In genomic region chr11:125112235-125112604, GRCh38 we compare ENCODE assay signal across 9 cellular contexts. TPM values are rescaled to one million over a fixed set of nuclear protein-coding genes. Genes with fewer than 3 reads are reported as not detected.
A peak's percentile ranks its signal among the peaks of the same experiment; 100 is the strongest.
DNase-seq lines count a peak whose midpoint lies in the region; ATAC-seq, FAIRE-seq and TF ChIP-seq lines count a peak whose summit lies in the region.
"Had no signal": no experiment of that assay in that cellular context is flagged by ENCODE, and none has a peak within 500 bp of the region (broad histone marks: within the 10 kb centered on the region; RNA-seq: fewer than 3 reads in every experiment).

No MANE protein-coding gene starts in this region.

- no peaks in the 10 kb centered on the region for H4K20me1 ChIP-seq in BLaER1
- H4K20me1 ChIP-seq in Loucy (ENCODE audit: insufficient read depth, low read length, poor library complexity, severe bottlenecking) = no peaks in the 10 kb centered on the region

- H3K9me3 ChIP-seq in BLaER1 (0 out of 2 replicates have a peak, but pooled peaks cover 4% of the 10 kb centered on the region), Loucy (ENCODE audit: insufficient read depth, low read depth, low read length) (no peaks in the 10 kb centered on the region)

- peaks cover 18% of the 10 kb centered on the region for H3K36me3 Mint-ChIP-seq in nephron progenitor cell (ENCODE audit: low read depth)

- no peaks in the 10 kb centered on the region for H3K9me2 ChIP-seq in Loucy (replicated peaks; ENCODE audit: low read depth, low read length)

- no peak for ATAC-seq in HG02763 (IDR thresholded peaks at IDR 0.05; ENCODE audit: unreplicated experiment)

- peak overlapping the region; percentile 56 for H3K27ac Mint-ChIP-seq in nephron progenitor cell

- H3K9ac ChIP-seq in BLaER1 = no peak overlapping the region
- H3K9ac ChIP-seq in Loucy (ENCODE audit: low read depth, low read length, poor library complexity, severe bottlenecking) = peak overlapping the region; percentile 38

- peak overlapping the region; percentile 92 for H3K4me3 ChIP-seq in BLaER1
- peak overlapping the region; percentile 97 for H3K4me3 ChIP-seq in Loucy (ENCODE audit: low read length, poor library complexity, severe bottlenecking)
- H3K4me3 ChIP-seq in coronary artery = peak overlapping the region; percentile 97

- TF ChIP-seq CTCF in Loucy (conservative IDR thresholded peaks at IDR 0.05; ENCODE audit: low read length) (no peak), coronary artery (IDR thresholded peaks at IDR 0.05) (no peak), nephron progenitor cell (IDR thresholded peaks at IDR 0.05) (no peak)

- peaks cover 18% of the 10 kb centered on the region for H3K79me2 ChIP-seq in Loucy (ENCODE audit: insufficient read depth, low read length)

- H3K27me3 Mint-ChIP-seq in nephron progenitor cell (ENCODE audit: low read depth, poor library complexity) = peaks cover 23% of the 10 kb centered on the region

- DNase-seq in coronary artery (ENCODE audit: low spot score) (no peak), nephron progenitor cell (no peak), GM19239 (ENCODE audit: insufficient read length, low spot score) (no peak), H4 (ENCODE audit: low spot score) (no peak), NCI-H146 (lab: John Stamatoyannopoulos, UW) (no peak)

- no peak overlapping the region for H3K27ac ChIP-seq in BLaER1
- H3K27ac ChIP-seq in coronary artery = peak overlapping the region; percentile 55 to 62

- no peaks in the 10 kb centered on the region for H3F3A ChIP-seq in Loucy (ENCODE audit: low read depth)

- peak overlapping the region; percentile 97 for H3K4me3 Mint-ChIP-seq in nephron progenitor cell

- H3K27me3 ChIP-seq in BLaER1 (no peaks in the 10 kb centered on the region), Loucy (ENCODE audit: insufficient read depth, low read length, poor library complexity, severe bottlenecking) (peaks cover 44% of the 10 kb centered on the region)

- peaks cover 27% of the 10 kb centered on the region for H3K4me1 Mint-ChIP-seq in nephron progenitor cell

- H3K4me2 ChIP-seq in BLaER1 (peak overlapping the region; percentile 76), Loucy (ENCODE audit: low read depth, low read length, poor library complexity, severe bottlenecking) (peak overlapping the region; percentile 77)

- FAIRE-seq in GM19239 (lab: Jason Lieb, UNC) = no peak

- H3K36me3 ChIP-seq in BLaER1 = no peaks in the 10 kb centered on the region
- no peaks in the 10 kb centered on the region for H3K36me3 ChIP-seq in Loucy (ENCODE audit: insufficient read depth, low read length)

- peaks cover 32% of the 10 kb centered on the region for H3K9me3 Mint-ChIP-seq in nephron progenitor cell

- peaks cover 16% of the 10 kb centered on the region for H3K4me1 ChIP-seq in BLaER1
- peaks cover 19% of the 10 kb centered on the region for H3K4me1 ChIP-seq in Loucy (ENCODE audit: insufficient read depth, low read length, poor library complexity, severe bottlenecking)

- peak overlapping the region; percentile 95 for H2AFZ ChIP-seq in Loucy (ENCODE audit: low read length)

RNA-seq across cellular contexts. Expression of gene TMEM218, which starts 0.8 kb away (rescaled TPM):
- 34.3 and 38.1 TPM in 2 replicates for total RNA-seq in H4 (2014; rRNA removed; shearing (Covaris generic))

RNA-seq across cellular contexts. Expression of gene SLC37A2, which starts 49.1 kb away (rescaled TPM):
- 0.80 and 0.95 TPM in 2 replicates for total RNA-seq in H4 (2014; rRNA removed; shearing (Covaris generic))

RNA-seq across cellular contexts. Expression of gene PKNOX2, which starts 52.3 kb away (rescaled TPM):
- total RNA-seq in H4 (2014; rRNA removed; shearing (Covaris generic)) = 0.04 and 0.10 TPM in 2 replicates
- total RNA-seq: pulmonary artery endothelial cell had no signal
